In the genomic region with DNA sequence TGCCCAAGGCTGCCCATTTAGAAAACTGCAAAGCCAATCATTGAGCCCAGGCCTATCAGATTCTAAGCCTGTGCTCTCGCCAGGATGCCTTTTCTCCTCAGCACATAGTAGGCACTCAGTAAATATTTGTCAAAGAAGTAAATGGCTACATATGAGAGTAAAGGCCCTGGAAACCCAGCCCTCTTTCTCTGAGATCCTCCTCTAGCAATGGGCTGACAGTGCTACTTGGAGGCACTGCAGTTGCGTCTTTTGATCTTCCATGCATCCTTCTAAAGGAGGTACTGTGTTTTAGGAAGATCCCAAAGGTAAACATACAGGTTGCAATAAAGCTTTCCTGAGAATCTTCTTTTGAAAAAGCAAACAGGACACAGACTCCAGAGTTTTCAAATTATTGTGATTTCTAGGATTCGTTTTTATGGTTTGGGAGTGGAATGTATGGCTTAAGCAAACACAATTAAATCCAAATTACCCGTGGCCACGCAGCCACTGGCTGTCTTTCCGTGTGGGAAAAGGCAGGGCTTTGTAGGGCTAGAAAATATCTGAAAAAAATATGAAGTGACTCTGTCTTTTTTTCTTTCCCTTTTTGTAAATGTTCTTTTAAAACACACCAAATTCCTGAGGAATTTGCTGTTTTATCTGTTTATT, we compare ENCODE assay signal across 26 cellular contexts.
"Had no signal": no experiment of that assay in that cellular context is flagged by ENCODE, and none has a peak within 500 bp of the region (broad histone marks: within the 10 kb centered on the region; RNA-seq: fewer than 3 reads in every experiment).

No MANE protein-coding gene starts in this region.

- H3K9me3 Mint-ChIP-seq: activated CD4-positive, alpha-beta memory T cell treated with anti-CD3 and anti-CD28 coated beads, Interleukin-2, amount 10 ng/mL, durations not matched to agents 7 days and 5 days; activated naive CD4-positive, alpha-beta T cell treated with anti-CD3 and anti-CD28 coated beads for 36 hours; activated T-cell treated with anti-CD3 and anti-CD28 coated beads, Interleukin-2, amount 50 U/mL, for 72 hours; neural crest cell; stimulated activated naive B cell treated with anti-CD40 and anti-IgM and Interleukin-4, amounts not matched to agents 10 μg/mL and 1 μg/mL and 100 μg/mL, for 72 hours had no signal

- H3K36me3 ChIP-seq: transverse colon had no signal

- FAIRE-seq: bronchial epithelial cell, urothelium cell line had no signal

- H3K4me1 Mint-ChIP-seq: activated naive CD8-positive, alpha-beta T cell treated with anti-CD3 and anti-CD28 coated beads, Interleukin-2, amount 10 ng/mL, durations not matched to agents 7 days and 5 days; stimulated activated naive B cell treated with anti-CD40 and anti-IgM and Interleukin-4, amounts not matched to agents 10 μg/mL and 1 μg/mL and 100 μg/mL, for 72 hours had no signal

- H3K27ac ChIP-seq: coronary artery, epithelial cell of prostate, transverse colon had no signal

- H3K36me3 Mint-ChIP-seq: activated naive CD8-positive, alpha-beta T cell treated with anti-CD3 and anti-CD28 coated beads, Interleukin-2, amount 10 ng/mL, durations not matched to agents 7 days and 5 days; immature natural killer cell; stimulated activated naive B cell treated with anti-CD40 and anti-IgM and Interleukin-4, amounts not matched to agents 10 μg/mL and 1 μg/mL and 100 μg/mL, for 72 hours had no signal

- H3K4me3 ChIP-seq: coronary artery, transverse colon had no signal

- H3K9me3 ChIP-seq: transverse colon had no signal

- H3K27ac Mint-ChIP-seq: activated CD4-positive, alpha-beta memory T cell treated with anti-CD3 and anti-CD28 coated beads, Interleukin-2, amount 10 ng/mL, durations not matched to agents 7 days and 5 days; activated naive CD4-positive, alpha-beta T cell treated with anti-CD3 and anti-CD28 coated beads for 36 hours; activated naive CD8-positive, alpha-beta T cell treated with anti-CD3 and anti-CD28 coated beads, Interleukin-2, amount 10 ng/mL, durations not matched to agents 7 days and 5 days; activated T-cell treated with anti-CD3 and anti-CD28 coated beads, Interleukin-2, amount 50 U/mL, for 72 hours; stimulated activated naive B cell treated with anti-CD40 and anti-IgM and Interleukin-4, amounts not matched to agents 10 μg/mL and 1 μg/mL and 100 μg/mL, for 72 hours; T-helper 17 cell had no signal

- H3K27me3 ChIP-seq: transverse colon had no signal

- H3K4me3 Mint-ChIP-seq: activated CD4-positive, alpha-beta memory T cell treated with anti-CD3 and anti-CD28 coated beads, Interleukin-2, amount 10 ng/mL, durations not matched to agents 7 days and 5 days; activated naive CD4-positive, alpha-beta T cell treated with anti-CD3 and anti-CD28 coated beads for 36 hours; activated naive CD8-positive, alpha-beta T cell treated with anti-CD3 and anti-CD28 coated beads, Interleukin-2, amount 10 ng/mL, durations not matched to agents 7 days and 5 days; activated T-cell treated with anti-CD3 and anti-CD28 coated beads, Interleukin-2, amount 50 U/mL, for 72 hours; immature natural killer cell; neural crest cell; stimulated activated naive B cell treated with anti-CD40 and anti-IgM and Interleukin-4, amounts not matched to agents 10 μg/mL and 1 μg/mL and 100 μg/mL, for 72 hours; T-helper 17 cell had no signal

- ATAC-seq: activated T-cell treated with anti-CD3 and anti-CD28 coated beads, Interleukin-2, amount 50 U/mL, for 72 hours; left ventricle myocardium superior; sciatic nerve; stimulated activated naive B cell treated with anti-CD40 and anti-IgM and Interleukin-4, amounts not matched to agents 10 μg/mL and 1 μg/mL and 100 μg/mL, for 72 hours; T-helper 17 cell had no signal

- DNase-seq: activated CD4-positive, alpha-beta memory T cell treated with anti-CD3 and anti-CD28 coated beads, Interleukin-2, amount 10 ng/mL, durations not matched to agents 7 days and 5 days; activated CD4-positive, alpha-beta T cell treated with anti-CD3 and anti-CD28 coated beads for 4 hours; activated CD4-positive, CD25-positive, alpha-beta regulatory T cell; activated effector memory CD4-positive, alpha-beta T cell treated with Interleukin-2 at 50 U/mL for 16 hours; activated naive CD4-positive, alpha-beta T cell treated with anti-CD3 and anti-CD28 coated beads for 36 hours; activated naive CD8-positive, alpha-beta T cell treated with anti-CD3 and anti-CD28 coated beads, Interleukin-2, amount 10 ng/mL, durations not matched to agents 7 days and 5 days; activated T-cell treated with anti-CD3 and anti-CD28 coated beads, Interleukin-2, amount 50 U/mL, for 72 hours; amygdala; foreskin fibroblast; immature natural killer cell; left ventricle myocardium superior; mammary epithelial cell; midbrain; occipital lobe; posterior cingulate gyrus; stimulated activated CD4-positive, alpha-beta T cell treated with anti-CD3 and anti-CD28 coated beads, Interleukin-2, amount 100 ng/mL, for 48 hours; stimulated activated CD8-positive, alpha-beta memory T cell treated with anti-CD3 and anti-CD28 coated beads, Interleukin-4, amount 100 ng/mL, for 48 hours; stimulated activated naive B cell treated with anti-CD40 and anti-IgM and Interleukin-4, amounts not matched to agents 10 μg/mL and 1 μg/mL and 100 μg/mL, for 72 hours; T-helper 17 cell; transverse colon had no signal

- H3K27me3 Mint-ChIP-seq: activated CD4-positive, alpha-beta memory T cell treated with anti-CD3 and anti-CD28 coated beads, Interleukin-2, amount 10 ng/mL, durations not matched to agents 7 days and 5 days; activated naive CD8-positive, alpha-beta T cell treated with anti-CD3 and anti-CD28 coated beads, Interleukin-2, amount 10 ng/mL, durations not matched to agents 7 days and 5 days had no signal
